29 cellular contexts compared by ENCODE assay signal in the genomic region with DNA sequence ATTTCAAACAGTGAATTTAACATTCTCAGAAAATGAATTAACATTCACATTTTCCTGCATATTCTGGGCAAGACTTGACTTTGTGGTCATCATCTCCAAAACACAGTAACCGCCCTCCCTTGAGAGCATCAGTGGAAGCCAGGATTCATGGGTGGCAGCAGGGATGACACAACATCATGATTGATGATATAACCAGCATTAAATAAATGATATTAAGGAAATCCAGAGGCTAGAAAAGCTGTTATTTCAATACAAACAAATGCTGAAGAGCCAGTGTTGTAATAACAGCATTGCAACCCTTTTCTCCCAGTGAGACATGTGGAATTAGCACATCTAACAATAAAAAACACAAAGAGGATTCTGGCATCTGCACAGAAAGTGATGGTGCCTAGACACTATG. TPM values are rescaled to one million over a fixed set of nuclear protein-coding genes. Genes with fewer than 3 reads are reported as not detected.
DNase-seq lines count a peak whose midpoint lies in the region; ATAC-seq and TF ChIP-seq lines count a peak whose summit lies in the region.
"Had no signal": no experiment of that assay in that cellular context is flagged by ENCODE, and none has a peak within 500 bp of the region (broad histone marks: within the 10 kb centered on the region; RNA-seq: fewer than 3 reads in every experiment).

No MANE protein-coding gene starts in this region.

- H3K79me2 ChIP-seq in OCI-LY3 (ENCODE audit: low read length): peaks cover 40% of the 10 kb centered on the region

- H3K4me1 ChIP-seq in OCI-LY3 (ENCODE audit: low read length): peaks cover 55% of the 10 kb centered on the region
- peaks cover 17 to 33% of the 10 kb centered on the region in 2 donors for H3K4me1 ChIP-seq in gastrocnemius medialis

- TF ChIP-seq POLR2A in gastrocnemius medialis (IDR thresholded peaks at IDR 0.05): no peak

- H2AFZ ChIP-seq in OCI-LY3 (ENCODE audit: low read depth, low read length): no peak overlapping the region

- H3K4me3 ChIP-seq in OCI-LY3 (ENCODE audit: low read length) (no peak overlapping the region), fibroblast of villous mesenchyme (ENCODE audit: low read depth, low read length) (no peak overlapping the region), gastrocnemius medialis (no peak overlapping the region), coronary artery (no peak overlapping the region)
- H3K4me3 ChIP-seq: skin epidermis, upper lobe of right lung had no signal

- H3K36me3 ChIP-seq in OCI-LY3 (replicated peaks; ENCODE audit: low read depth, low read length) (peaks cover 26% of the 10 kb centered on the region), gastrocnemius medialis (no peaks in the 10 kb centered on the region)
- H3K36me3 ChIP-seq: upper lobe of right lung had no signal

- H3K27ac ChIP-seq in OCI-LY3 (ENCODE audit: low read length) (no peak overlapping the region), gastrocnemius medialis (peak overlapping the region in 3 of 4 donors; percentile 40 to 66 (median 63)), coronary artery (no peak overlapping the region)
- H3K27ac ChIP-seq: C4-2B, epithelial cell of prostate, skin epidermis, upper lobe of right lung had no signal

- intact Hi-C loops in gastrocnemius medialis (cut with DNase I; ENCODE audit: low total_unique reads): loop anchor here (2.0 to 5.0 kb wide), 2 partner anchors 38 to 41 kb away; a partner anchor contains a TSS

- no peaks in the 10 kb centered on the region for H4K20me1 ChIP-seq in OCI-LY3 (ENCODE audit: insufficient read depth, low read length)

- ATAC-seq in gastrocnemius medialis: no peak
- ATAC-seq: activated CD4-positive, alpha-beta T cell treated with anti-CD3 and anti-CD28 coated beads for 36 hours; activated T-cell treated with anti-CD3 and anti-CD28 coated beads, Interleukin-2, amount 50 U/mL, for 72 hours; left lobe of liver; upper lobe of right lung had no signal

- peak overlapping the region; percentile 33; the same call in 1 of the 2 replicates for H3K4me2 ChIP-seq in OCI-LY3 (ENCODE audit: low read length)

- TF ChIP-seq CTCF in OCI-LY3 (IDR thresholded peaks at IDR 0.05; ENCODE audit: low read depth, low read length): no peak
- TF ChIP-seq CTCF in fibroblast of villous mesenchyme (IDR thresholded peaks at IDR 0.05; ENCODE audit: insufficient read depth, low read depth, low read length): no peak
- TF ChIP-seq CTCF in gastrocnemius medialis (IDR thresholded peaks at IDR 0.05 in 4 of 5, conservative IDR thresholded peaks at IDR 0.05 in 1 of 5): no peak
- TF ChIP-seq CTCF in coronary artery (IDR thresholded peaks at IDR 0.05): no peak

- DNase-seq in GM03348 (ENCODE audit: low spot score) (peak; percentile 42), fibroblast of villous mesenchyme (ENCODE audit: low read depth) (peak; percentile 49), gastrocnemius medialis (no peak), coronary artery (ENCODE audit: low spot score) (no peak), HT-29 (ENCODE audit: low spot score) (no peak), kidney tubule cell (ENCODE audit: low spot score) (no peak)
- DNase-seq: activated CD4-positive, alpha-beta T cell treated with anti-CD3 and anti-CD28 coated beads for 36 hours; activated naive CD4-positive, alpha-beta T cell treated with Interleukin-2 at 50 U/mL for 16 hours; activated T-cell treated with anti-CD3 and anti-CD28 coated beads, Interleukin-2, amount 50 U/mL, for 72 hours; amygdala; DND-41; effector CD4-positive, alpha-beta T cell; hippocampal formation; immature natural killer cell; mesendoderm; naive B cell; NCI-H1092; NCI-H1694 treated with DMSO at 0.1 percent for 48 hours; NCI-H2171 treated with DMSO at 0.1 percent for 48 hours; NCI-H524 treated with DMSO at 0.1 percent for 48 hours; NK-92 treated with Interleukin-12 subunit alpha and Interleukin-12 subunit beta, amount 100 ng/mL, for 24 hours; occipital lobe; Right ventricle myocardium superior; upper lobe of right lung had no signal

- in situ Hi-C loops in gastrocnemius medialis (cut with MboI; ENCODE audit: low sequenced_read_pairs in 4 of 4): no loop called here

- H3K9me3 ChIP-seq in OCI-LY3 (ENCODE audit: insufficient read depth, low read length): no peaks in the 10 kb centered on the region
- no peaks in the 10 kb centered on the region for H3K9me3 ChIP-seq in gastrocnemius medialis
- H3K9me3 ChIP-seq: upper lobe of right lung had no signal

- H3K27me3 ChIP-seq in OCI-LY3 (ENCODE audit: low read depth, low read length): no peaks in the 10 kb centered on the region
- H3K27me3 ChIP-seq in gastrocnemius medialis: no peaks in the 10 kb centered on the region
- H3K27me3 ChIP-seq: upper lobe of right lung had no signal

- H3K9ac ChIP-seq in OCI-LY3 (ENCODE audit: low read length): no peak overlapping the region

RNA-seq across cellular contexts. Expression of a gene that starts 41.1 kb away (rescaled TPM):
- total RNA-seq in fibroblast of villous mesenchyme (105 and 132 TPM in 2 replicates), gastrocnemius medialis (10 to 100 TPM; 20.0 to 90.6 (median 57.2) TPM)
- total RNA-seq in HT-29 (2014; rRNA removed; shearing (Covaris generic)): 6.6 and 13.6 TPM in 2 replicates

Comparison
In these comparisons a context has a peak if more than half of its experiments do, and no peak if none do; other contexts are left out.
1. DNase-seq: peak in GM03348 (single experiment) and fibroblast of villous mesenchyme (single experiment); none in gastrocnemius medialis (0 of 2), coronary artery (single experiment), HT-29 (single experiment) and kidney tubule cell (single experiment).
2. H3K27ac ChIP-seq: peak in gastrocnemius medialis (3 of 4); none in OCI-LY3 (single experiment) and coronary artery (0 of 2).